In genomic region chr2:106581276-106581675, GRCh38 we compare ENCODE assay signal across 13 cellular contexts.
A peak's percentile ranks its signal among the peaks of the same experiment; 100 is the strongest.
DNase-seq lines count a peak whose midpoint lies in the region; ATAC-seq and TF ChIP-seq lines count a peak whose summit lies in the region.
"Had no signal": no experiment of that assay in that cellular context is flagged by ENCODE, and none has a peak within 500 bp of the region (broad histone marks: within the 10 kb centered on the region; RNA-seq: fewer than 3 reads in every experiment).

No MANE protein-coding gene starts in this region.

- intact Hi-C loops in activated CD4-positive, alpha-beta memory T cell treated with anti-CD3 and anti-CD28 coated beads for 36 hours (cut with micrococcal nuclease) = loop anchor here (5.0 kb wide), 1 partner anchor 39 kb away; no protein-coding TSS in a partner anchor
- intact Hi-C loops in naive thymus-derived CD4-positive, alpha-beta T cell (cut with micrococcal nuclease) = loop anchor here (5.0 to 10.0 kb wide), 3 partner anchors 334 to 1216 kb away; no protein-coding TSS in a partner anchor
- intact Hi-C loops in cardiac septum (cut with DNase I) = loop anchor here (5.0 kb wide), 2 partner anchors 34 to 474 kb away; no protein-coding TSS in a partner anchor

- no peak overlapping the region for H3K9ac ChIP-seq in DND-41 (ENCODE audit: low read depth, low read length)

- no peaks in the 10 kb centered on the region for H3K79me2 ChIP-seq in DND-41 (ENCODE audit: insufficient read depth, low read length)

- H3K27me3 Mint-ChIP-seq in CD4-positive, CD25-positive, alpha-beta regulatory T cell = peaks cover 59% of the 10 kb centered on the region
- peaks cover 50% of the 10 kb centered on the region for H3K27me3 Mint-ChIP-seq in activated CD4-positive, alpha-beta memory T cell treated with anti-CD3 and anti-CD28 coated beads for 36 hours
- H3K27me3 Mint-ChIP-seq in naive thymus-derived CD4-positive, alpha-beta T cell = peaks cover 29 to 53% (median 43%) of the 10 kb centered on the region in 5 donors

- no peak overlapping the region for H3K27ac ChIP-seq in CD4-positive, CD25-positive, alpha-beta regulatory T cell (ENCODE audit: insufficient read depth, low read length, poor library complexity, severe bottlenecking)
- no peak overlapping the region for H3K27ac ChIP-seq in DND-41 (ENCODE audit: low read length)
- no peak overlapping the region for H3K27ac ChIP-seq in naive thymus-derived CD4-positive, alpha-beta T cell (ENCODE audit: low read depth, low read length)

- H3K4me1 ChIP-seq in CD4-positive, CD25-positive, alpha-beta regulatory T cell (ENCODE audit: control insufficient read depth, insufficient read depth, low read length, poor library complexity, severe bottlenecking) = peaks cover 12% of the 10 kb centered on the region
- H3K4me1 ChIP-seq in DND-41 (ENCODE audit: insufficient read depth, low read length) = peaks cover 15% of the 10 kb centered on the region
- H3K4me1 ChIP-seq in naive thymus-derived CD4-positive, alpha-beta T cell (ENCODE audit: control insufficient read depth in 2 of 2, insufficient read depth in 2 of 2, low read length in 2 of 2) = peaks cover 0 to 10% of the 10 kb centered on the region in 2 donors
- H3K4me1 ChIP-seq: BE2C had no signal

- peaks cover 0 to 17% (median 11%) of the 10 kb centered on the region in 4 donors for H3K4me1 Mint-ChIP-seq in CD4-positive, CD25-positive, alpha-beta regulatory T cell
- peaks cover 14% of the 10 kb centered on the region for H3K4me1 Mint-ChIP-seq in activated CD4-positive, alpha-beta memory T cell treated with anti-CD3 and anti-CD28 coated beads for 36 hours (ENCODE audit: low read depth)
- peaks cover 0 to 17% (median 13%) of the 10 kb centered on the region in 7 donors for H3K4me1 Mint-ChIP-seq in naive thymus-derived CD4-positive, alpha-beta T cell

- no peaks in the 10 kb centered on the region for H3K36me3 Mint-ChIP-seq in CD4-positive, CD25-positive, alpha-beta regulatory T cell
- H3K36me3 Mint-ChIP-seq in activated CD4-positive, alpha-beta memory T cell treated with anti-CD3 and anti-CD28 coated beads for 36 hours = no peaks in the 10 kb centered on the region
- H3K36me3 Mint-ChIP-seq in naive thymus-derived CD4-positive, alpha-beta T cell = no peaks in the 10 kb centered on the region

- no peak for ATAC-seq in CD4-positive, CD25-positive, alpha-beta regulatory T cell (ENCODE audit: low read depth in 2 of 2)
- ATAC-seq in DND-41 (ENCODE audit: insufficient read depth, low read depth) (no peak), HG02642 (IDR thresholded peaks at IDR 0.05; ENCODE audit: poor library complexity, unreplicated experiment) (no peak), GM18867 (IDR thresholded peaks at IDR 0.05; ENCODE audit: unreplicated experiment) (no peak)
- no peak for ATAC-seq in naive thymus-derived CD4-positive, alpha-beta T cell

- POLR2A ChIA-PET in activated CD4-positive, alpha-beta memory T cell treated with anti-CD3 and anti-CD28 coated beads for 36 hours (lab: Charles Lee) = interaction anchor here (1.1 kb wide), 1 partner anchor 8 kb away, joined by 3 read pairs; no protein-coding TSS in a partner anchor
- POLR2A ChIA-PET in naive thymus-derived CD4-positive, alpha-beta T cell (lab: Charles Lee) = no interaction called here

- H3K9me3 ChIP-seq in CD4-positive, CD25-positive, alpha-beta regulatory T cell (ENCODE audit: control insufficient read depth in 2 of 2, low read length in 2 of 2) = no peaks in the 10 kb centered on the region
- H3K9me3 ChIP-seq in DND-41 (ENCODE audit: insufficient read depth, low read length, severe bottlenecking) (no peaks in the 10 kb centered on the region), MG63 (no peaks in the 10 kb centered on the region)
- H3K9me3 ChIP-seq in naive thymus-derived CD4-positive, alpha-beta T cell (ENCODE audit: control insufficient read depth in 2 of 3, low read length in 3 of 3) = no peaks in the 10 kb centered on the region
- H3K9me3 ChIP-seq: BE2C had no signal

- peak overlapping the region; percentile 79 for H3K4me3 ChIP-seq in CD4-positive, CD25-positive, alpha-beta regulatory T cell (ENCODE audit: low read depth, low read length)
- H3K4me3 ChIP-seq in DND-41 (ENCODE audit: low read depth in 1 of 2, low read length in 2 of 2) (no peak overlapping the region), MG63 (no peak overlapping the region)
- no peak overlapping the region for H3K4me3 ChIP-seq in naive thymus-derived CD4-positive, alpha-beta T cell (ENCODE audit: low read length)

- H3K4me2 ChIP-seq in DND-41 (ENCODE audit: insufficient read depth, low read length) = peak overlapping the region; percentile 79

- H3K36me3 ChIP-seq in CD4-positive, CD25-positive, alpha-beta regulatory T cell (ENCODE audit: control insufficient read depth, insufficient read depth, low read length) = no peaks in the 10 kb centered on the region
- H3K36me3 ChIP-seq in DND-41 (ENCODE audit: insufficient read depth, low read length) (no peaks in the 10 kb centered on the region), MG63 (no peaks in the 10 kb centered on the region)
- no peaks in the 10 kb centered on the region for H3K36me3 ChIP-seq in naive thymus-derived CD4-positive, alpha-beta T cell (ENCODE audit: control insufficient read depth in 2 of 3, insufficient read depth in 3 of 3, low read length in 3 of 3)
- H3K36me3 ChIP-seq: BE2C had no signal

- no peak overlapping the region for H2AFZ ChIP-seq in DND-41 (ENCODE audit: low read depth, low read length)

- no peak for TF ChIP-seq CTCF in DND-41 (IDR thresholded peaks at IDR 0.05; ENCODE audit: borderline replicate concordance, extremely low read depth, low read length, poor library complexity, severe bottlenecking)

- DNase-seq in CD4-positive, CD25-positive, alpha-beta regulatory T cell = no peak
- no peak for DNase-seq in DND-41
- DNase-seq in activated CD4-positive, alpha-beta memory T cell treated with anti-CD3 and anti-CD28 coated beads for 36 hours = no peak
- DNase-seq in naive thymus-derived CD4-positive, alpha-beta T cell = no peak
- DNase-seq in MG63 = no peak
- no peak for DNase-seq in cardiac septum (ENCODE audit: low spot score)
- DNase-seq: activated CD4-positive, alpha-beta T cell treated with anti-CD3 and anti-CD28 coated beads, Interleukin-2, amount 50 U/mL, for 48 hours; BE2C; NCI-H1105 treated with DMSO at 0.1 percent for 48 hours; NCI-H446; PC-3 had no signal

- H3K4me3 Mint-ChIP-seq in CD4-positive, CD25-positive, alpha-beta regulatory T cell = peak overlapping the region; percentile 17 to 91 (median 71)
- H3K4me3 Mint-ChIP-seq in activated CD4-positive, alpha-beta memory T cell treated with anti-CD3 and anti-CD28 coated beads for 36 hours = peak overlapping the region; percentile 83
- peak overlapping the region in 9 of 10 donors; percentile 75 to 95 (median 92) for H3K4me3 Mint-ChIP-seq in naive thymus-derived CD4-positive, alpha-beta T cell

- CTCF ChIA-PET in activated CD4-positive, alpha-beta memory T cell treated with anti-CD3 and anti-CD28 coated beads for 36 hours (lab: Charles Lee) = interaction anchor here (0.6 to 2.6 kb wide), 8 partner anchors 8 to 1995 kb away, joined by 3 to 14 read pairs (median 6); no protein-coding TSS in a partner anchor
- CTCF ChIA-PET in naive thymus-derived CD4-positive, alpha-beta T cell (lab: Charles Lee) = interaction anchor here (0.6 to 2.6 kb wide), 4 partner anchors 8 to 476 kb away, joined by 3 to 11 read pairs (median 4); no protein-coding TSS in a partner anchor

- H3K9me3 Mint-ChIP-seq in CD4-positive, CD25-positive, alpha-beta regulatory T cell = no peaks in the 10 kb centered on the region
- H3K9me3 Mint-ChIP-seq in activated CD4-positive, alpha-beta memory T cell treated with anti-CD3 and anti-CD28 coated beads for 36 hours = no peaks in the 10 kb centered on the region
- H3K9me3 Mint-ChIP-seq in naive thymus-derived CD4-positive, alpha-beta T cell = no peaks in the 10 kb centered on the region

- no peaks in the 10 kb centered on the region for H4K20me1 ChIP-seq in DND-41 (ENCODE audit: insufficient read depth, low read length)

- peaks cover 16% of the 10 kb centered on the region for H3K27me3 ChIP-seq in CD4-positive, CD25-positive, alpha-beta regulatory T cell (ENCODE audit: control insufficient read depth, insufficient read depth, low read length)
- H3K27me3 ChIP-seq in DND-41 (ENCODE audit: insufficient read depth, low read length, poor library complexity) (peaks cover 35% of the 10 kb centered on the region), MG63 (peaks cover 14% of the 10 kb centered on the region)
- H3K27me3 ChIP-seq in naive thymus-derived CD4-positive, alpha-beta T cell (ENCODE audit: control insufficient read depth in 2 of 2, insufficient read depth in 2 of 2, low read length in 2 of 2) = no peaks in the 10 kb centered on the region
- H3K27me3 ChIP-seq: BE2C had no signal

- H3K27ac Mint-ChIP-seq in CD4-positive, CD25-positive, alpha-beta regulatory T cell = no peak overlapping the region
- no peak overlapping the region for H3K27ac Mint-ChIP-seq in activated CD4-positive, alpha-beta memory T cell treated with anti-CD3 and anti-CD28 coated beads for 36 hours
- peak overlapping the region in 1 of 9 donors; percentile 9 for H3K27ac Mint-ChIP-seq in naive thymus-derived CD4-positive, alpha-beta T cell
